8 cellular contexts compared by ENCODE assay signal in genomic region chr17:39209317-39210092, GRCh38. TPM values are rescaled to one million over a fixed set of nuclear protein-coding genes. Genes with fewer than 3 reads are reported as not detected.
DNase-seq lines count a peak whose midpoint lies in the region; ATAC-seq and TF ChIP-seq lines count a peak whose summit lies in the region.

No MANE protein-coding gene starts in this region.

- no peak overlapping the region for H3K4ac ChIP-seq in mesendoderm (ENCODE audit: low read depth, low read length)

- peaks cover 7% of the 10 kb centered on the region for H3K36me3 Mint-ChIP-seq in activated CD4-positive, alpha-beta memory T cell treated with anti-CD3 and anti-CD28 coated beads for 36 hours

- H2BK15ac ChIP-seq in mesendoderm (replicated peaks; ENCODE audit: low read depth), result no peak overlapping the region

- no peaks in the 10 kb centered on the region for H3K27me3 Mint-ChIP-seq in activated CD4-positive, alpha-beta memory T cell treated with anti-CD3 and anti-CD28 coated beads for 36 hours

- no peak overlapping the region for H3K27ac Mint-ChIP-seq in activated CD4-positive, alpha-beta memory T cell treated with anti-CD3 and anti-CD28 coated beads for 36 hours

- no peak for TF ChIP-seq CTCF in dorsolateral prefrontal cortex (IDR thresholded peaks at IDR 0.05 in 54 of 56, conservative IDR thresholded peaks at IDR 0.05 in 2 of 56; ENCODE audit: low read depth in 1 of 56, partially characterized antibody in 56 of 56)

- no peak overlapping the region for H2BK5ac ChIP-seq in mesendoderm (ENCODE audit: low read length)

- H3K9ac ChIP-seq in mesendoderm (ENCODE audit: low read length), result peak overlapping the region; percentile 67

- no peaks in the 10 kb centered on the region for H3K79me1 ChIP-seq in mesendoderm (ENCODE audit: low read length)

- no peak overlapping the region for H4K8ac ChIP-seq in mesendoderm (ENCODE audit: low read depth, low read length)

- H3K36me3 ChIP-seq in mesendoderm (ENCODE audit: control insufficient read depth, insufficient read depth, low read length), result no peaks in the 10 kb centered on the region

- peaks cover 2% of the 10 kb centered on the region for H3K4me1 ChIP-seq in mesendoderm (ENCODE audit: control insufficient read depth, low read depth, low read length)

- H3K4me3 ChIP-seq in dorsolateral prefrontal cortex, result peak overlapping the region in 57 of 59 donors; percentile 11 to 65 (median 44)
- peak overlapping the region; percentile 17 for H3K4me3 ChIP-seq in mesendoderm (ENCODE audit: low read length)

- H3K27ac ChIP-seq in dorsolateral prefrontal cortex (peak overlapping the region in 58 of 59 donors; percentile 58 to 97 (median 88)), mesendoderm (ENCODE audit: low read depth, low read length) (no peak overlapping the region)

- POLR2A ChIA-PET in activated CD4-positive, alpha-beta memory T cell treated with anti-CD3 and anti-CD28 coated beads for 36 hours (lab: Charles Lee), result interaction anchor here (1.7 to 2.3 kb wide), 2 partner anchors 10 to 35 kb away, joined by 6 to 8 read pairs; partner anchors contain the start of gene RPL19

- H3K27me3 ChIP-seq in dorsolateral prefrontal cortex (peaks cover 0 to 12% (median 0%) of the 10 kb centered on the region in 45 donors), mesendoderm (ENCODE audit: insufficient read depth, low read length, poor library complexity) (no peaks in the 10 kb centered on the region)

- ATAC-seq in HG02798 (IDR thresholded peaks at IDR 0.05; ENCODE audit: poor library complexity, unreplicated experiment) (no peak), HG03342 (IDR thresholded peaks at IDR 0.05; ENCODE audit: unreplicated experiment) (no peak)

- no peaks in the 10 kb centered on the region for H3K79me2 ChIP-seq in mesendoderm (ENCODE audit: control insufficient read depth, insufficient read depth, low read length)

- WGBS in mesendoderm (ENCODE audit: extremely low coverage, insufficient coverage, low lambda C conversion rate), result no CpG with 5 or more reads among the region's 39 CpGs

- H3K4me1 Mint-ChIP-seq in activated CD4-positive, alpha-beta memory T cell treated with anti-CD3 and anti-CD28 coated beads for 36 hours (ENCODE audit: low read depth), result peaks cover 27% of the 10 kb centered on the region

- no peak overlapping the region for H4K5ac ChIP-seq in mesendoderm (ENCODE audit: low read length)

- H2AK5ac ChIP-seq in mesendoderm (ENCODE audit: low read length), result no peak overlapping the region

- peak; percentile 31 for DNase-seq in NCI-H146 (lab: John Stamatoyannopoulos, UW)
- no peak for DNase-seq in NCI-H146 treated with DMSO at 0.1 percent for 48 hours (lab: John Stamatoyannopoulos, UW; ENCODE audit: unreplicated experiment)
- peak; percentile 83 for DNase-seq in activated CD4-positive, alpha-beta memory T cell treated with anti-CD3 and anti-CD28 coated beads for 36 hours
- DNase-seq in dorsolateral prefrontal cortex, result peak in 8 of 10 donors; percentile 49 to 92 (median 72)
- DNase-seq in mesendoderm, result peak; percentile 24
- peak; percentile 78 for DNase-seq in stimulated activated CD8-positive, alpha-beta memory T cell treated with anti-CD3 and anti-CD28 coated beads, Interleukin-12 subunit alpha, Interleukin-12 subunit beta, amount 100 ng/mL, for 4 hours (ENCODE audit: low read depth)

- H3K56ac ChIP-seq in mesendoderm (ENCODE audit: low read length), result peak overlapping the region; percentile 90

- H3K23ac ChIP-seq in mesendoderm (ENCODE audit: low read length), result peak overlapping the region; percentile 80

- intact Hi-C loops in activated CD4-positive, alpha-beta memory T cell treated with anti-CD3 and anti-CD28 coated beads for 36 hours (cut with micrococcal nuclease), result no loop called here
- intact Hi-C loops in dorsolateral prefrontal cortex (cut with DNase I), result loop anchor here in 1 of 2 donors (2.0 kb wide), 1 partner anchor 15 kb away; the partner anchor contains the start of gene STAC2

- no peak overlapping the region for H3K4me3 Mint-ChIP-seq in activated CD4-positive, alpha-beta memory T cell treated with anti-CD3 and anti-CD28 coated beads for 36 hours

- no peaks in the 10 kb centered on the region for H3K9me3 Mint-ChIP-seq in activated CD4-positive, alpha-beta memory T cell treated with anti-CD3 and anti-CD28 coated beads for 36 hours

- peak overlapping the region; percentile 5 for H3K18ac ChIP-seq in mesendoderm (ENCODE audit: low read length)

- peak overlapping the region; percentile 77 for H3K4me2 ChIP-seq in mesendoderm (ENCODE audit: low read length)

- H2BK120ac ChIP-seq in mesendoderm (ENCODE audit: low read depth, low read length), result no peak overlapping the region

- CTCF ChIA-PET in activated CD4-positive, alpha-beta memory T cell treated with anti-CD3 and anti-CD28 coated beads for 36 hours (lab: Charles Lee), result interaction anchor here (0.6 to 14.9 kb wide), 5 partner anchors 10 to 45 kb away, joined by 3 to 580 read pairs (median 4); no protein-coding TSS in a partner anchor

RNA-seq across cellular contexts. Expression of gene RPL19, which starts 9.4 kb away (rescaled TPM):
- 1,000 to 10,000 TPM; 2,624 to 2,689 TPM for total RNA-seq in activated CD4-positive, alpha-beta memory T cell treated with anti-CD3 and anti-CD28 coated beads for 36 hours
- 100 to 1,000 TPM; 415 to 719 (median 536) TPM for total RNA-seq in dorsolateral prefrontal cortex
- 2,776 TPM for polyA plus RNA-seq in mesendoderm (2013, experiment 1 of 2)
- 2,856 TPM for polyA plus RNA-seq in mesendoderm (2013, experiment 2 of 2)

RNA-seq across cellular contexts. Expression of gene CACNB1, which starts 12.0 kb away (rescaled TPM):
- total RNA-seq in activated CD4-positive, alpha-beta memory T cell treated with anti-CD3 and anti-CD28 coated beads for 36 hours, result 10 to 100 TPM; 13.6 to 14.1 TPM
- 100 to 1,000 TPM in 63 of 120 experiments, 10 to 100 TPM in 57; 43.6 to 155 (median 101) TPM for total RNA-seq in dorsolateral prefrontal cortex
- 4.3 TPM for polyA plus RNA-seq in mesendoderm (2013, experiment 1 of 2)
- polyA plus RNA-seq in mesendoderm (2013, experiment 2 of 2), result 4.5 TPM

RNA-seq across cellular contexts. Expression of gene STAC2, which starts 16.2 kb away (rescaled TPM):
- not detected for total RNA-seq in activated CD4-positive, alpha-beta memory T cell treated with anti-CD3 and anti-CD28 coated beads for 36 hours
- 100 to 1,000 TPM in 2 of 120 experiments, 10 to 100 TPM in 118; 16.2 to 113 (median 58.6) TPM for total RNA-seq in dorsolateral prefrontal cortex
- 0.70 TPM for polyA plus RNA-seq in mesendoderm (2013, experiment 1 of 2)
- polyA plus RNA-seq in mesendoderm (2013, experiment 2 of 2), result 0.70 TPM

RNA-seq across cellular contexts. Expression of gene ARL5C, which starts 43.5 kb away (rescaled TPM):
- total RNA-seq in activated CD4-positive, alpha-beta memory T cell treated with anti-CD3 and anti-CD28 coated beads for 36 hours, result not detected
- 1 to 10 TPM in 37 of 120 experiments, under 1 TPM in 58, not detected in 25; 0.18 to 2.6 (median 0.79) TPM for total RNA-seq in dorsolateral prefrontal cortex
- not detected for polyA plus RNA-seq in mesendoderm (2013, experiment 1 of 2)
- not detected for polyA plus RNA-seq in mesendoderm (2013, experiment 2 of 2)

RNA-seq across cellular contexts. Expression of gene PLXDC1, which starts 58.1 kb away (rescaled TPM):
- total RNA-seq in activated CD4-positive, alpha-beta memory T cell treated with anti-CD3 and anti-CD28 coated beads for 36 hours, result 1 to 10 TPM; 1.2 to 2.2 TPM
- 10 to 100 TPM; 16.5 to 57.0 (median 33.4) TPM for total RNA-seq in dorsolateral prefrontal cortex
- polyA plus RNA-seq in mesendoderm (2013, experiment 1 of 2), result 0.44 TPM
- 0.24 TPM for polyA plus RNA-seq in mesendoderm (2013, experiment 2 of 2)

Comparison
In these comparisons a context has a peak if more than half of its experiments do, and no peak if none do; other contexts are left out.
1. RNA of gene STAC2, which starts 16.2 kb away (total RNA-seq): 16.2 to 113 TPM in dorsolateral prefrontal cortex; not detected in activated CD4-positive, alpha-beta memory T cell treated with anti-CD3 and anti-CD28 coated beads for 36 hours; every median in the first group is over 10 times any median in the second.